ENCODE assay signal across 20 cellular contexts in the genomic region with DNA sequence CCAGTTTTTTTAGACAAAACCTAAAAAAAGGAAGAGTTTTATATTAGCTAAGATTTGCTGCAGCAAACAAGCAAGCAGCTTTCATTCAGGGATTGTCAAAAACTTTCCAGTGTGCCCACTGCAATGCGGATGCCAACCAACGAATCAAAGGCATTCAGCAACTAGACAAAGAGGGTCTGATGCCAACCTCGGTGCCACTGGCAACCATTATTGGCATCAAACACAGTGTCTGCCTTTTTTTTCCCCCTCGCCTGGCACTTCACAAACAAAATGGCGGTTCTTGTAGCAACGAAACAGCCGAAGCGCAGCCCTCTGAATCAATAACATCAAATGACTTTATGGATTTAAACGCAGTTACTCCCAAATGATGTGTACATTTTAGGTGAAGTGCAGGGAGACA. TPM values are rescaled to one million over a fixed set of nuclear protein-coding genes. Genes with fewer than 3 reads are reported as not detected.
A peak's percentile ranks its signal among the peaks of the same experiment; 100 is the strongest.
DNase-seq lines count a peak whose midpoint lies in the region; ATAC-seq, FAIRE-seq and TF ChIP-seq lines count a peak whose summit lies in the region.
"Had no signal": no experiment of that assay in that cellular context is flagged by ENCODE, and none has a peak within 500 bp of the region (broad histone marks: within the 10 kb centered on the region; RNA-seq: fewer than 3 reads in every experiment).

No MANE protein-coding gene starts in this region.

- TF ChIP-seq CTCF in A549 (IDR thresholded peaks at IDR 0.05) (no peak), epithelial cell of esophagus (IDR thresholded peaks at IDR 0.05; ENCODE audit: insufficient read depth, low read depth, low read length, missing control alignments) (no peak)

- FAIRE-seq in A549 (lab: Jason Lieb, UNC): no peak

- no peak overlapping the region for H3K27ac ChIP-seq in A549
- H3K27ac ChIP-seq: esophagus muscularis mucosa, RWPE1 had no signal

- POLR2A ChIA-PET in A549 (lab: Yijun Ruan, JAX): no interaction called here

- H3K27ac Mint-ChIP-seq in activated CD8-positive, alpha-beta memory T cell treated with anti-CD3 and anti-CD28 coated beads, Interleukin-2, amount 10 ng/mL, durations not matched to agents 7 days and 5 days: no peak overlapping the region
- H3K27ac Mint-ChIP-seq: stimulated activated naive B cell treated with anti-CD40 and anti-IgM and Interleukin-4, amounts not matched to agents 10 μg/mL and 1 μg/mL and 100 μg/mL, for 72 hours; T-helper 2 cell treated with Interferon-gamma antibody and Interleukin-4, amounts not matched to agents 5 μg/mL and 100 μg/mL, for 36 hours had no signal

- no peaks in the 10 kb centered on the region for H3K9me3 Mint-ChIP-seq in activated CD8-positive, alpha-beta memory T cell treated with anti-CD3 and anti-CD28 coated beads, Interleukin-2, amount 10 ng/mL, durations not matched to agents 7 days and 5 days (ENCODE audit: low read depth)
- H3K9me3 Mint-ChIP-seq: T-helper 2 cell treated with Interferon-gamma antibody and Interleukin-4, amounts not matched to agents 5 μg/mL and 100 μg/mL, for 36 hours had no signal

- DNase-seq in A549 (ENCODE audit: low read depth in 1 of 2, low spot score in 1 of 2): no peak
- DNase-seq in NCI-H446 treated with DMSO at 0.1 percent for 48 hours (lab: John Stamatoyannopoulos, UW): peak; percentile 82
- no peak for DNase-seq in epithelial cell of esophagus (ENCODE audit: low read depth)
- DNase-seq in pons (ENCODE audit: low spot score): peak; percentile 97
- DNase-seq in NCI-H82 (lab: John Stamatoyannopoulos, UW): no peak
- no peak for DNase-seq in activated CD8-positive, alpha-beta memory T cell treated with anti-CD3 and anti-CD28 coated beads, Interleukin-2, amount 10 ng/mL, durations not matched to agents 7 days and 5 days
- no peak for DNase-seq in HUDEP-2 (lab: John Stamatoyannopoulos, UW; ENCODE audit: unreplicated experiment in 76 of 76)
- no peak for DNase-seq in NCI-H526 treated with DMSO at 0.1 percent for 48 hours (lab: John Stamatoyannopoulos, UW)
- DNase-seq: activated CD8-positive, alpha-beta memory T cell treated with anti-CD3 and anti-CD28 coated beads, Interleukin-2, amount 50 U/mL, for 48 hours; activated effector memory CD4-positive, alpha-beta T cell treated with Interleukin-2 at 50 U/mL for 16 hours; central memory CD4-positive, alpha-beta T cell; GDM1; NCI-H2029; NCI-H510A; stimulated activated naive B cell treated with anti-CD40 and anti-IgM and Interleukin-4, amounts not matched to agents 10 μg/mL and 1 μg/mL and 100 μg/mL, for 72 hours; transverse colon had no signal

- peaks cover 33% of the 10 kb centered on the region for H3K4me1 ChIP-seq in A549

- no peaks in the 10 kb centered on the region for H3K4me1 Mint-ChIP-seq in activated CD8-positive, alpha-beta memory T cell treated with anti-CD3 and anti-CD28 coated beads, Interleukin-2, amount 10 ng/mL, durations not matched to agents 7 days and 5 days
- H3K4me1 Mint-ChIP-seq: stimulated activated naive B cell treated with anti-CD40 and anti-IgM and Interleukin-4, amounts not matched to agents 10 μg/mL and 1 μg/mL and 100 μg/mL, for 72 hours had no signal

- no peak for TF ChIP-seq POLR2A in A549 (IDR thresholded peaks at IDR 0.05; ENCODE audit: low read length)

- no peak for ATAC-seq in A549
- no peak for ATAC-seq in activated CD8-positive, alpha-beta memory T cell treated with anti-CD3 and anti-CD28 coated beads, Interleukin-2, amount 10 ng/mL, durations not matched to agents 7 days and 5 days
- ATAC-seq: SK-N-SH treated with all-trans-retinoic acid at 6 μM for 48 hours; stimulated activated naive B cell treated with anti-CD40 and anti-IgM and Interleukin-4, amounts not matched to agents 10 μg/mL and 1 μg/mL and 100 μg/mL, for 72 hours had no signal

- H3K4me3 Mint-ChIP-seq in activated CD8-positive, alpha-beta memory T cell treated with anti-CD3 and anti-CD28 coated beads, Interleukin-2, amount 10 ng/mL, durations not matched to agents 7 days and 5 days: no peak overlapping the region
- H3K4me3 Mint-ChIP-seq: stimulated activated naive B cell treated with anti-CD40 and anti-IgM and Interleukin-4, amounts not matched to agents 10 μg/mL and 1 μg/mL and 100 μg/mL, for 72 hours; T-helper 2 cell treated with Interferon-gamma antibody and Interleukin-4, amounts not matched to agents 5 μg/mL and 100 μg/mL, for 36 hours had no signal

- H3K4me2 ChIP-seq in A549: peak overlapping the region; percentile 66; the same call in 1 of the 3 replicates

- H3K4me3 ChIP-seq in A549 (no peak overlapping the region), epithelial cell of esophagus (ENCODE audit: low read length) (peak overlapping the region; percentile 12)
- H3K4me3 ChIP-seq: transverse colon had no signal

- TF ChIP-seq EP300 in A549 (IDR thresholded peaks at IDR 0.05): no peak

- no peak for TF ChIP-seq RAD21 in A549 (conservative IDR thresholded peaks at IDR 0.05 in 1 of 2, IDR thresholded peaks at IDR 0.05 in 1 of 2)

- H3K9me3 ChIP-seq in A549: no peaks in the 10 kb centered on the region
- H3K9me3 ChIP-seq: esophagus muscularis mucosa, transverse colon had no signal

- CTCF ChIA-PET in A549 (lab: Yijun Ruan, JAX): no interaction called here
- CTCF ChIA-PET in activated CD8-positive, alpha-beta memory T cell treated with anti-CD3 and anti-CD28 coated beads, Interleukin-2, amount 10 ng/mL, durations not matched to agents 7 days and 5 days (lab: Charles Lee): no interaction called here

- WGBS in A549 (ENCODE audit: missing lambda C conversion rate): 97% methylated on average over 9 of the region's 9 CpGs

- no peaks in the 10 kb centered on the region for H3K36me3 Mint-ChIP-seq in activated CD8-positive, alpha-beta memory T cell treated with anti-CD3 and anti-CD28 coated beads, Interleukin-2, amount 10 ng/mL, durations not matched to agents 7 days and 5 days
- H3K36me3 Mint-ChIP-seq: stimulated activated naive B cell treated with anti-CD40 and anti-IgM and Interleukin-4, amounts not matched to agents 10 μg/mL and 1 μg/mL and 100 μg/mL, for 72 hours had no signal

- H3K27me3 Mint-ChIP-seq in activated CD8-positive, alpha-beta memory T cell treated with anti-CD3 and anti-CD28 coated beads, Interleukin-2, amount 10 ng/mL, durations not matched to agents 7 days and 5 days: peaks cover 34% of the 10 kb centered on the region

TF ChIP-seq in A549, 52 proteins besides CTCF, POLR2A, EP300 and RAD21:
- no peak for TF ChIP-seq RARB (CRISPR knock-in tag; IDR thresholded peaks at IDR 0.05)
- TF ChIP-seq MAFK (IDR thresholded peaks at IDR 0.05; ENCODE audit: partially characterized antibody): no peak
- TF ChIP-seq ZFP36 (IDR thresholded peaks at IDR 0.05; ENCODE audit: borderline replicate concordance, partially characterized antibody): no peak
- TF ChIP-seq CBX8 (IDR thresholded peaks at IDR 0.05): no peak

RNA-seq across cellular contexts. Expression of a gene that starts 10.4 kb away (rescaled TPM):
- polyA plus RNA-seq in A549 (2011; rRNA removed): 21.7 and 27.1 TPM in 2 replicates
- polyA plus RNA-seq in A549 (2012; cell fraction: cytosol; rRNA removed): 7.4 and 8.2 TPM in 2 replicates
- polyA plus RNA-seq in A549 (2012; cell fraction: nucleus; rRNA removed): 7.4 and 11.4 TPM in 2 replicates
- 10.7 to 13.2 TPM (median 12.0 TPM) in 3 replicates for polyA plus RNA-seq in A549 (2017; fragmentation: RNase III; extraction: RNeasy Plus Mini Kit Qiagen cat#74134 plus additional on column Dnase treatment)
- polyA minus RNA-seq in A549 (2011; rRNA and poly(A)+ RNA removed): 59.3 and 63.6 TPM in 2 replicates
- total RNA-seq in activated CD8-positive, alpha-beta memory T cell treated with anti-CD3 and anti-CD28 coated beads, Interleukin-2, amount 10 ng/mL, durations not matched to agents 7 days and 5 days: not detected

Comparison
In these comparisons a context has a peak if more than half of its experiments do, and no peak if none do; other contexts are left out.
1. DNase-seq: peak in NCI-H446 treated with DMSO at 0.1 percent for 48 hours (single experiment) and pons (single experiment); none in A549 (0 of 2), epithelial cell of esophagus (single experiment), NCI-H82 (single experiment), activated CD8-positive, alpha-beta memory T cell treated with anti-CD3 and anti-CD28 coated beads, Interleukin-2, amount 10 ng/mL, durations not matched to agents 7 days and 5 days (single experiment), HUDEP-2 (0 of 76) and NCI-H526 treated with DMSO at 0.1 percent for 48 hours (single experiment).